ENCODE assay signal across 24 cellular contexts in the genomic region with DNA sequence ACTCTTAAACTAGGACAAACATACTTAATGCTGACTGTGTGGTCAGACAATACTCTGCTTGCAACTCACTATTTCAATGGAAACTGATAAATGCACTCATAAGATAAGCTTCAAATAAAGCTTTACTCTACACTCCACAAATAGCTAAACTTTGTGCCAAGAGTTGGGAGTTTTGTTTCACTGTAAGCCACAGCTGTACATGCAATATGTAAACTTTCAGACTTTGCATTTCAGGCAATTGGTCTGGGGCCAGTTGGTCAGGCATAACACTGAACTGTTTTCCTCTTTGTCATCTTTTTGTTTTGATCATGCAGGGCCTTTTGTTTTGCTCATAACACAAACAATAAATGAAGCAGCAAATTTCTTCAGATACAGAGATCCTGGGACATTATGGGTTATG.
"Had no signal": no experiment of that assay in that cellular context is flagged by ENCODE, and none has a peak within 500 bp of the region (broad histone marks: within the 10 kb centered on the region; RNA-seq: fewer than 3 reads in every experiment).

No MANE protein-coding gene starts in this region.

- H3K9me3 ChIP-seq: gastrocnemius medialis, psoas muscle, suprapubic skin, transverse colon, vagina had no signal

- ATAC-seq: gastrocnemius medialis; left cardiac atrium; left lung; naive thymus-derived CD4-positive, alpha-beta T cell; psoas muscle; right cardiac atrium; stimulated activated naive B cell treated with anti-CD40 and anti-IgM and Interleukin-4, amounts not matched to agents 10 μg/mL and 1 μg/mL and 100 μg/mL, for 72 hours; stimulated activated naive CD8-positive, alpha-beta T cell treated with anti-CD3 and anti-CD28 coated beads, Interleukin-15, amount 100 ng/mL, for 72 hours had no signal

- H3K4me3 Mint-ChIP-seq: central memory CD8-positive, alpha-beta T cell; naive thymus-derived CD4-positive, alpha-beta T cell; nephron progenitor cell; stimulated activated naive B cell treated with anti-CD40 and anti-IgM and Interleukin-4, amounts not matched to agents 10 μg/mL and 1 μg/mL and 100 μg/mL, for 72 hours; stimulated activated naive CD8-positive, alpha-beta T cell treated with anti-CD3 and anti-CD28 coated beads, Interleukin-15, amount 100 ng/mL, for 72 hours had no signal

- H3K27me3 Mint-ChIP-seq: central memory CD8-positive, alpha-beta T cell; naive thymus-derived CD4-positive, alpha-beta T cell; stimulated activated naive B cell treated with anti-CD40 and anti-IgM and Interleukin-4, amounts not matched to agents 10 μg/mL and 1 μg/mL and 100 μg/mL, for 72 hours; stimulated activated naive CD8-positive, alpha-beta T cell treated with anti-CD3 and anti-CD28 coated beads, Interleukin-15, amount 100 ng/mL, for 72 hours had no signal

- FAIRE-seq: islet of Langerhans had no signal

- DNase-seq: dermis blood vessel endothelial cell; effector memory CD4-positive, alpha-beta T cell; foreskin fibroblast; gastrocnemius medialis; head of caudate nucleus; left cardiac atrium; left lung; mesendoderm; midbrain; naive thymus-derived CD4-positive, alpha-beta T cell; nephron progenitor cell; nucleus accumbens; psoas muscle; right cardiac atrium; sigmoid colon; spleen; stimulated activated naive B cell treated with anti-CD40 and anti-IgM and Interleukin-4, amounts not matched to agents 10 μg/mL and 1 μg/mL and 100 μg/mL, for 72 hours; stimulated activated naive CD8-positive, alpha-beta T cell treated with anti-CD3 and anti-CD28 coated beads, Interleukin-15, amount 100 ng/mL, for 72 hours; transverse colon had no signal

- H3K27ac ChIP-seq: coronary artery, gastrocnemius medialis, left lung, psoas muscle, sigmoid colon, spleen, suprapubic skin, transverse colon, vagina had no signal

- H3K27ac Mint-ChIP-seq: naive thymus-derived CD4-positive, alpha-beta T cell; nephron progenitor cell; stimulated activated naive B cell treated with anti-CD40 and anti-IgM and Interleukin-4, amounts not matched to agents 10 μg/mL and 1 μg/mL and 100 μg/mL, for 72 hours; stimulated activated naive CD8-positive, alpha-beta T cell treated with anti-CD3 and anti-CD28 coated beads, Interleukin-15, amount 100 ng/mL, for 72 hours had no signal

- H3K27me3 ChIP-seq: gastrocnemius medialis, left lung, sigmoid colon, spleen, suprapubic skin, transverse colon, vagina had no signal

- H3K4me1 ChIP-seq: gastrocnemius medialis, left lung, psoas muscle, sigmoid colon, spleen, suprapubic skin, transverse colon, vagina had no signal

- H3K4me3 ChIP-seq: coronary artery, gastrocnemius medialis, left lung, psoas muscle, sigmoid colon, spleen, suprapubic skin, transverse colon, vagina had no signal

- H3K36me3 ChIP-seq: gastrocnemius medialis, left lung, sigmoid colon, spleen, suprapubic skin, transverse colon, vagina had no signal

- H3K36me3 Mint-ChIP-seq: stimulated activated naive B cell treated with anti-CD40 and anti-IgM and Interleukin-4, amounts not matched to agents 10 μg/mL and 1 μg/mL and 100 μg/mL, for 72 hours had no signal

- H3K4me1 Mint-ChIP-seq: central memory CD8-positive, alpha-beta T cell; naive thymus-derived CD4-positive, alpha-beta T cell; nephron progenitor cell; stimulated activated naive B cell treated with anti-CD40 and anti-IgM and Interleukin-4, amounts not matched to agents 10 μg/mL and 1 μg/mL and 100 μg/mL, for 72 hours; stimulated activated naive CD8-positive, alpha-beta T cell treated with anti-CD3 and anti-CD28 coated beads, Interleukin-15, amount 100 ng/mL, for 72 hours had no signal
